In genomic region chr19:35643255-35644205, GRCh38 we compare ENCODE assay signal across 8 cellular contexts. TPM values are rescaled to one million over a fixed set of nuclear protein-coding genes. Genes with fewer than 3 reads are reported as not detected.
DNase-seq lines count a peak whose midpoint lies in the region; ATAC-seq and TF ChIP-seq lines count a peak whose summit lies in the region.

No MANE protein-coding gene starts in this region.

- TF ChIP-seq CTCF in Caco-2 (IDR thresholded peaks at IDR 0.05; ENCODE audit: insufficient read depth in 1 of 2, low read depth in 1 of 2, low read length in 1 of 2, severe bottlenecking in 1 of 2, unreplicated experiment in 1 of 2) (peak in 1 of 2 experiments; percentile 18), gastroesophageal sphincter (IDR thresholded peaks at IDR 0.05) (peak in 1 of 4 experiments; percentile 16), omental fat pad (IDR thresholded peaks at IDR 0.05) (no peak)

- peak; percentile 35 for ATAC-seq in GM21528 (IDR thresholded peaks at IDR 0.05; ENCODE audit: low FRiP score, unreplicated experiment)
- peak; percentile 50 for ATAC-seq in gastroesophageal sphincter
- peak; percentile 48 for ATAC-seq in omental fat pad (ENCODE audit: low FRiP score)

- peaks cover 26% of the 10 kb centered on the region for H3K4me1 ChIP-seq in Caco-2
- H3K4me1 ChIP-seq in SJSA1 (replicated peaks): peaks cover 46% of the 10 kb centered on the region
- peaks cover 0 to 51% (median 6%) of the 10 kb centered on the region in 3 donors for H3K4me1 ChIP-seq in gastroesophageal sphincter
- H3K4me1 ChIP-seq in thymus (ENCODE audit: control insufficient read depth, insufficient read depth, low read length): peaks cover 24% of the 10 kb centered on the region

- H3K27ac Mint-ChIP-seq in Caco-2 (ENCODE audit: unreplicated experiment): peak overlapping the region; percentile 36

- H3K4me3 ChIP-seq in Caco-2 (ENCODE audit: low read depth, low read length): peak overlapping the region; percentile 80
- peak overlapping the region; percentile 43 for H3K4me3 ChIP-seq in SJSA1
- peak overlapping the region; percentile 37 to 59 for H3K4me3 ChIP-seq in gastroesophageal sphincter
- peak overlapping the region; percentile 82 for H3K4me3 ChIP-seq in thymus (ENCODE audit: low read length)

- no peaks in the 10 kb centered on the region for H3K9me3 Mint-ChIP-seq in Caco-2 (ENCODE audit: unreplicated experiment)

- H3K4me1 Mint-ChIP-seq in Caco-2 (ENCODE audit: low read depth, unreplicated experiment): peaks cover 12% of the 10 kb centered on the region

- CTCF ChIA-PET in Caco-2 (lab: Charles Lee): interaction anchor here (0.6 to 1.6 kb wide), 6 partner anchors 43 to 148 kb away, joined by 3 to 5 read pairs (median 3); no protein-coding TSS in a partner anchor

- no peaks in the 10 kb centered on the region for H3K27me3 ChIP-seq in Caco-2 (replicated peaks; ENCODE audit: control insufficient read depth, insufficient read depth, low read length)
- no peaks in the 10 kb centered on the region for H3K27me3 ChIP-seq in SJSA1 (replicated peaks)
- no peaks in the 10 kb centered on the region for H3K27me3 ChIP-seq in gastroesophageal sphincter
- H3K27me3 ChIP-seq in thymus (ENCODE audit: control insufficient read depth, insufficient read depth): no peaks in the 10 kb centered on the region

- H3K36me3 ChIP-seq in Caco-2 (ENCODE audit: control insufficient read depth, insufficient read depth, low read length) (no peaks in the 10 kb centered on the region), SJSA1 (peaks cover 4% of the 10 kb centered on the region), gastroesophageal sphincter (no peaks in the 10 kb centered on the region), thymus (ENCODE audit: control insufficient read depth, insufficient read depth) (peaks cover under 1% of the 10 kb centered on the region)

- WGBS in gastroesophageal sphincter (ENCODE audit: low coverage in 1 of 2), 2 donors: 7% methylated on average over 3 of the region's 69 CpGs; no CpG with 5 or more reads in 1 of the 2 donors
- under 1% methylated on average over 69 of the region's 69 CpGs for WGBS in thymus

- H3K9me3 ChIP-seq in Caco-2 (no peaks in the 10 kb centered on the region), SJSA1 (replicated peaks) (no peaks in the 10 kb centered on the region), gastroesophageal sphincter (no peaks in the 10 kb centered on the region), thymus (ENCODE audit: control insufficient read depth) (no peaks in the 10 kb centered on the region)

- peak; percentile 93 to 95 for DNase-seq in Caco-2
- peak; percentile 82 for DNase-seq in LoVo (ENCODE audit: low spot score)
- DNase-seq in SJSA1 (ENCODE audit: low read depth in 1 of 2, low spot score in 2 of 2): peak; percentile 84 to 93
- DNase-seq in activated naive CD4-positive, alpha-beta T cell treated with Interleukin-2 at 50 U/mL for 16 hours: peak; percentile 81
- DNase-seq in omental fat pad (ENCODE audit: low spot score): peak; percentile 55

- no peaks in the 10 kb centered on the region for H3K27me3 Mint-ChIP-seq in Caco-2 (ENCODE audit: insufficient read depth, unreplicated experiment)

- TF ChIP-seq EP300 in gastroesophageal sphincter (IDR thresholded peaks at IDR 0.05): no peak

- no TSS peak for BruUV-seq in Caco-2 (replicated peaks; lab: Mats Ljungman, UMichigan)

- peak in 1 of 2 donors; percentile 55 for TF ChIP-seq POLR2A in gastroesophageal sphincter (IDR thresholded peaks at IDR 0.05)

- intact Hi-C loops in Caco-2 (cut with micrococcal nuclease; ENCODE audit: unreplicated experiment): loop anchor here (1.0 to 5.0 kb wide), 4 partner anchors 15 to 96 kb away; partner anchors contain the start of genes HAUS5 and TMEM147

- H3K27ac ChIP-seq in SJSA1: peak overlapping the region; percentile 7; the same call in 1 of the 2 replicates
- H3K27ac ChIP-seq in gastroesophageal sphincter: peak overlapping the region; percentile 21 to 96 (median 86)
- H3K27ac ChIP-seq in thymus (ENCODE audit: low read depth): peak overlapping the region; percentile 94

- H3K36me3 Mint-ChIP-seq in Caco-2 (ENCODE audit: insufficient read depth, unreplicated experiment): peaks cover 28% of the 10 kb centered on the region

- H3K4me3 Mint-ChIP-seq in Caco-2 (ENCODE audit: unreplicated experiment): peak overlapping the region; percentile 74

- POLR2A ChIA-PET in Caco-2 (lab: Charles Lee): interaction anchor here (0.5 to 1.9 kb wide), 6 partner anchors 8 to 133 kb away, joined by 3 to 10 read pairs (median 5); partner anchors contain the start of gene LIN37

RNA-seq across cellular contexts. Expression of gene ETV2, which starts 2.0 kb away (rescaled TPM):
- 0.77 and 1.3 TPM in 2 replicates for total RNA-seq in Caco-2 (2022)
- total RNA-seq in SJSA1 (2014; rRNA removed; shearing (Covaris generic)): 0.82 and 9.0 TPM in 2 replicates
- total RNA-seq in gastroesophageal sphincter: not detected
- under 1 TPM in 2 of 4 donors, not detected in 2; 0.65 to 0.82 TPM for total RNA-seq in omental fat pad
- polyA plus RNA-seq in thymus: 1.5 TPM

RNA-seq across cellular contexts. Expression of gene COX6B1, which starts 4.6 kb away (rescaled TPM):
- total RNA-seq in Caco-2 (2022) (551 and 639 TPM in 2 replicates), gastroesophageal sphincter (100 to 1,000 TPM; 403 to 607 (median 414) TPM), omental fat pad (100 to 1,000 TPM; 391 to 611 (median 538) TPM)
- 364 and 463 TPM in 2 replicates for total RNA-seq in SJSA1 (2014; rRNA removed; shearing (Covaris generic))
- polyA plus RNA-seq in thymus: 656 TPM

RNA-seq across cellular contexts. Expression of gene RBM42, which starts 14.7 kb away (rescaled TPM):
- total RNA-seq in Caco-2 (2022): 140 and 165 TPM in 2 replicates
- total RNA-seq in SJSA1 (2014; rRNA removed; shearing (Covaris generic)): 106 and 151 TPM in 2 replicates
- 10 to 100 TPM; 66.1 to 98.0 (median 72.8) TPM for total RNA-seq in gastroesophageal sphincter
- 10 to 100 TPM; 35.0 to 41.7 (median 39.6) TPM for total RNA-seq in omental fat pad
- polyA plus RNA-seq in thymus: 57.1 TPM

RNA-seq across cellular contexts. Expression of gene UPK1A, which starts 22.8 kb away (rescaled TPM):
- total RNA-seq in Caco-2 (2022) (not detected in 2 replicates), gastroesophageal sphincter (not detected), omental fat pad (under 1 TPM in 1 of 4 donors, not detected in 3; 0.44 TPM)
- not detected in 2 replicates for total RNA-seq in SJSA1 (2014; rRNA removed; shearing (Covaris generic))
- polyA plus RNA-seq in thymus: 0.94 TPM

RNA-seq across cellular contexts. Expression of gene HAUS5, which starts 31.0 kb away (rescaled TPM):
- total RNA-seq in Caco-2 (2022) (26.4 and 27.9 TPM in 2 replicates), gastroesophageal sphincter (1 to 10 TPM; 3.9 to 8.7 (median 6.2) TPM), omental fat pad (1 to 10 TPM; 4.0 to 7.3 (median 5.1) TPM)
- 10.2 and 15.2 TPM in 2 replicates for total RNA-seq in SJSA1 (2014; rRNA removed; shearing (Covaris generic))
- 22.8 TPM for polyA plus RNA-seq in thymus

Comparison
In these comparisons a context has a peak if more than half of its experiments do, and no peak if none do; other contexts are left out.
1. Peak in every context shown above with its lines: DNase-seq, ATAC-seq, H3K4me3 ChIP-seq and H3K27ac ChIP-seq.
2. H3K27ac ChIP-seq: peak in every context shown above with its lines; median percentile 94 in thymus; 86 in gastroesophageal sphincter; 7 in SJSA1.